Comparison of ENCODE assay signal across 1 cellular context in genomic region chr6:111482236-111482958, GRCh38.
TF ChIP-seq lines count a peak whose summit lies in the region.

No MANE protein-coding gene starts in this region.

TF ChIP-seq in K562, 482 proteins besides CTCF, POLR2A, EP300 and RAD21 (continued from another document and continues in another):
- peak in 1 of 3 experiments; percentile 62 for TF ChIP-seq YY1 (IDR thresholded peaks at IDR 0.05; ENCODE audit: borderline replicate concordance in 1 of 3, control insufficient read depth in 1 of 3, extremely low read depth in 1 of 3, insufficient read depth in 3 of 3, insufficient read length in 1 of 3, insufficient replicate concordance in 2 of 3, low read depth in 1 of 3, low read length in 2 of 3)
- no peak for TF ChIP-seq LCOR (CRISPR knock-in tag; IDR thresholded peaks at IDR 0.05)
- no peak for TF ChIP-seq SMAD1 (IDR thresholded peaks at IDR 0.05; ENCODE audit: low read depth, low read length, partially characterized antibody)
- TF ChIP-seq ZNF280A (IDR thresholded peaks at IDR 0.05; ENCODE audit: low read depth, partially characterized antibody): no peak
- no peak for TF ChIP-seq EHMT2 (IDR thresholded peaks at IDR 0.05)
- no peak for TF ChIP-seq CEBPZ (IDR thresholded peaks at IDR 0.05; ENCODE audit: borderline replicate concordance, low read depth, low read length)
- TF ChIP-seq KLF6 (CRISPR knock-in tag; IDR thresholded peaks at IDR 0.05; ENCODE audit: borderline replicate concordance): no peak
- no peak for TF ChIP-seq WHSC1 (IDR thresholded peaks at IDR 0.05; ENCODE audit: low read length)
- no peak for TF ChIP-seq ZHX1 (conservative IDR thresholded peaks at IDR 0.05; ENCODE audit: low read length)
- TF ChIP-seq ZNF561 (CRISPR knock-in tag; conservative IDR thresholded peaks at IDR 0.05): no peak
- no peak for TF ChIP-seq GTF2B (IDR thresholded peaks at IDR 0.05; ENCODE audit: extremely low read depth, insufficient read length)
- TF ChIP-seq ZBTB7A (IDR thresholded peaks at IDR 0.05; ENCODE audit: borderline replicate concordance, control insufficient read depth, low read depth, low read length): peak; percentile 57; the same call in 1 of the 2 replicates
- no peak for TF ChIP-seq CBX3 (IDR thresholded peaks at IDR 0.05; ENCODE audit: borderline replicate concordance in 1 of 2, low read length in 2 of 2)
- TF ChIP-seq CREB3L1 (IDR thresholded peaks at IDR 0.05; ENCODE audit: borderline replicate concordance, low read depth): 0 out of 2 replicates have a peak, but pooled peaks have one; percentile 10
- TF ChIP-seq GTF2F1 (IDR thresholded peaks at IDR 0.05; ENCODE audit: low read depth, low read length): no peak
- no peak for TF ChIP-seq ZBTB26 (CRISPR knock-in tag; IDR thresholded peaks at IDR 0.05)
- peak; percentile 36; the same call in 1 of the 2 replicates for TF ChIP-seq HNRNPL (IDR thresholded peaks at IDR 0.05; ENCODE audit: low read depth, low read length)
- TF ChIP-seq NFYB (IDR thresholded peaks at IDR 0.05; ENCODE audit: extremely low read depth, insufficient read length): no peak
- no peak for TF ChIP-seq CREB1 (IDR thresholded peaks at IDR 0.05)
- no peak for TF ChIP-seq CREB1 (CRISPR knock-in tag; IDR thresholded peaks at IDR 0.05)
- TF ChIP-seq ZNF584 (CRISPR knock-in tag; IDR thresholded peaks at IDR 0.05; ENCODE audit: low read depth): no peak
- no peak for TF ChIP-seq CAMTA2 (CRISPR knock-in tag; conservative IDR thresholded peaks at IDR 0.05)
- TF ChIP-seq SP2 (IDR thresholded peaks at IDR 0.05; ENCODE audit: extremely low read depth, low read depth, low read length, poor library complexity, severe bottlenecking): no peak
- TF ChIP-seq ZNF780A (CRISPR knock-in tag; IDR thresholded peaks at IDR 0.05): no peak
- no peak; the same call in 1 of the 2 replicates for TF ChIP-seq ZNF592 (IDR thresholded peaks at IDR 0.05)
- no peak for TF ChIP-seq POLR2B (IDR thresholded peaks at IDR 0.05; ENCODE audit: low read depth, partially characterized antibody)
- TF ChIP-seq PTBP1 (IDR thresholded peaks at IDR 0.05; ENCODE audit: low read depth, low read length): no peak
- 0 out of 4 replicates have a peak, but pooled peaks of 1 of the 2 experiments have one; percentile 0 for TF ChIP-seq RCOR1 (IDR thresholded peaks at IDR 0.05; ENCODE audit: borderline replicate concordance in 1 of 2, low read depth in 2 of 2, low read length in 2 of 2)
- no peak for TF ChIP-seq KAT8 (IDR thresholded peaks at IDR 0.05; ENCODE audit: low read depth)
- 0 out of 2 replicates have a peak, but pooled peaks have one; percentile 23 for TF ChIP-seq ETS1 (conservative IDR thresholded peaks at IDR 0.05; ENCODE audit: control insufficient read depth, low read depth, low read length)
- TF ChIP-seq PRMT5 (CRISPR knock-in tag; IDR thresholded peaks at IDR 0.05): no peak
- TF ChIP-seq JUN (IDR thresholded peaks at IDR 0.05; ENCODE audit: borderline replicate concordance, low read depth, low read length): no peak
- no peak for TF ChIP-seq JUN (CRISPR knock-in tag; IDR thresholded peaks at IDR 0.05; ENCODE audit: borderline replicate concordance)
- TF ChIP-seq SAFB (IDR thresholded peaks at IDR 0.05; ENCODE audit: borderline replicate concordance, low read depth, low read length): peak; percentile 86
- no peak for TF ChIP-seq GABPA (tag; conservative IDR thresholded peaks at IDR 0.05; ENCODE audit: low read depth)
